Comparison of ENCODE assay signal across 35 cellular contexts in genomic region chr11:114463999-114464398, GRCh38.
"Had no signal": no experiment of that assay in that cellular context is flagged by ENCODE, and none has a peak within 500 bp of the region (broad histone marks: within the 10 kb centered on the region; RNA-seq: fewer than 3 reads in every experiment).

No MANE protein-coding gene starts in this region.

- H3K27me3 ChIP-seq: MG63 had no signal

- H3K9me3 ChIP-seq: MG63 had no signal

- DNase-seq: Karpas-422, Kasumi-1, MG63, MM.1S, MV-4-11, NCI-H1048, NCI-H1092, NCI-H1092 treated with DMSO at 0.1 percent for 48 hours, NCI-H1105, NCI-H1105 treated with DMSO at 0.1 percent for 48 hours, NCI-H1417, NCI-H1417 treated with DMSO at 0.1 percent for 48 hours, NCI-H1436, NCI-H1436 treated with DMSO at 0.1 percent for 48 hours, NCI-H146, NCI-H1694, NCI-H1694 treated with DMSO at 0.1 percent for 48 hours, NCI-H187, NCI-H187 treated with DMSO at 0.1 percent for 48 hours, NCI-H1930, NCI-H2029, NCI-H2029 treated with DMSO at 0.1 percent for 48 hours, NCI-H2081, NCI-H2081 treated with DMSO at 0.1 percent for 48 hours, NCI-H2107, NCI-H2171, NCI-H2171 treated with DMSO at 0.1 percent for 48 hours, NCI-H2227 treated with DMSO at 0.1 percent for 48 hours, NCI-H226, NCI-H345, NCI-H446, NCI-H446 treated with DMSO at 0.1 percent for 48 hours, NCI-H510A, NCI-H510A treated with DMSO at 0.1 percent for 48 hours, NCI-H524 had no signal

- H3K36me3 ChIP-seq: MG63 had no signal

- H3K4me3 ChIP-seq: MG63 had no signal
